In the genomic region with DNA sequence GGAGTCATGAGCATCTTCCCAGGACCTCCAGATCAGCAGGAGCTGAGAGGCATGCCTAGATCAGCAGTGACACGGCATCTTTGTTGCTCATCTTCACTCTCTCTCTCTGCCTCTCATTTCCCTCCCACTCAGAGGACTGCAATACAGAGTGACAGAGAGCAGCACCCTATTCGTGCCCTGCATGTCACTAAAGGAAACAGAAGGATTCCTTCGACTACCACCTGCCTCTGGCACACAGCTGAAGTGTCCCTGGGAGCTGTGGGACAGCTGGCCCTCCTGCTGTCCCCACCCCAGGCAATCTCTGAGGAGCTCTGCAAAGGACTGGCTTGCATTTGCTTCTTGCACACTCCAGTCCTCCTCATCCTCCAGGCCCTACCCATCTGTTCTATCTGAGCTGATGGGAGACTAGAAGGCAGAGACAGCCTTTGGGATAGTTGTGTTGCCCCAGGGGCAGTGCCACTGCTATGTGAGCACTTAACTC, we compare ENCODE assay signal across 12 cellular contexts.
DNase-seq lines count a peak whose midpoint lies in the region; ATAC-seq and TF ChIP-seq lines count a peak whose summit lies in the region.
"Had no signal": no experiment of that assay in that cellular context is flagged by ENCODE, and none has a peak within 500 bp of the region (broad histone marks: within the 10 kb centered on the region; RNA-seq: fewer than 3 reads in every experiment).

No MANE protein-coding gene starts in this region.

- no peak overlapping the region for H3K4me3 ChIP-seq in osteoblast (ENCODE audit: insufficient read depth, low read length)
- H3K4me3 ChIP-seq: MG63 had no signal

- TF ChIP-seq CTCF in osteoblast (IDR thresholded peaks at IDR 0.05; ENCODE audit: extremely low read depth, low read depth, low read length): no peak

- no peaks in the 10 kb centered on the region for H3K4me1 ChIP-seq in osteoblast (ENCODE audit: insufficient read depth, low read length)

- H3K79me2 ChIP-seq in osteoblast (ENCODE audit: insufficient read depth, low read length): no peaks in the 10 kb centered on the region

- H3K4me2 ChIP-seq in osteoblast (ENCODE audit: insufficient read depth, low read length): no peak overlapping the region

- H3K36me3 ChIP-seq in osteoblast (ENCODE audit: insufficient read depth, low read length): no peaks in the 10 kb centered on the region
- H3K36me3 ChIP-seq: MG63 had no signal

- H3K27ac ChIP-seq in osteoblast (ENCODE audit: low read depth, low read length): no peak overlapping the region

- no peaks in the 10 kb centered on the region for H4K20me1 ChIP-seq in osteoblast (ENCODE audit: insufficient read depth, low read length)

- H2AFZ ChIP-seq in osteoblast (ENCODE audit: low read length): peak overlapping the region; percentile 15

- peak; percentile 57 for DNase-seq in DMS53 treated with DMSO at 0.1 percent for 48 hours (lab: John Stamatoyannopoulos, UW; ENCODE audit: unreplicated experiment)
- DNase-seq in NCI-H345 treated with DMSO at 0.1 percent for 48 hours (lab: John Stamatoyannopoulos, UW; ENCODE audit: unreplicated experiment): peak; percentile 70
- peak; percentile 63 for DNase-seq in cerebellum (ENCODE audit: low spot score)
- no peak for DNase-seq in osteoblast (ENCODE audit: insufficient read length, low spot score, missing footprints)
- DNase-seq in activated naive CD4-positive, alpha-beta T cell treated with Interleukin-2 at 50 U/mL for 16 hours: no peak
- no peak for DNase-seq in OCI-M1 (lab: John Stamatoyannopoulos, UW)
- DNase-seq: activated CD4-positive, alpha-beta T cell treated with anti-CD3 and anti-CD28 coated beads, Interleukin-2, amount 10 ng/mL, durations not matched to agents 7 days and 5 days; activated effector memory CD4-positive, alpha-beta T cell treated with anti-CD3 and anti-CD28 coated beads, Interleukin-2, amount 50 U/mL, for 16 hours; T-helper 1 cell had no signal

- peaks cover 24% of the 10 kb centered on the region for H3K27me3 ChIP-seq in osteoblast (ENCODE audit: insufficient read depth, low read length)
- H3K27me3 ChIP-seq: MG63 had no signal

- H3K9me3 ChIP-seq in osteoblast (ENCODE audit: low read depth, low read length): no peaks in the 10 kb centered on the region
- H3K9me3 ChIP-seq: MG63 had no signal

- ATAC-seq in GM18909 (IDR thresholded peaks at IDR 0.05; ENCODE audit: poor library complexity, unreplicated experiment): no peak
- ATAC-seq: sciatic nerve had no signal

Comparison
In these comparisons a context has a peak if more than half of its experiments do, and no peak if none do; other contexts are left out.
1. DNase-seq: peak in DMS53 treated with DMSO at 0.1 percent for 48 hours (single experiment), NCI-H345 treated with DMSO at 0.1 percent for 48 hours (single experiment) and cerebellum (single experiment); none in osteoblast (single experiment), activated naive CD4-positive, alpha-beta T cell treated with Interleukin-2 at 50 U/mL for 16 hours (single experiment) and OCI-M1 (single experiment).